ENCODE assay signal across 23 cellular contexts in the genomic region with DNA sequence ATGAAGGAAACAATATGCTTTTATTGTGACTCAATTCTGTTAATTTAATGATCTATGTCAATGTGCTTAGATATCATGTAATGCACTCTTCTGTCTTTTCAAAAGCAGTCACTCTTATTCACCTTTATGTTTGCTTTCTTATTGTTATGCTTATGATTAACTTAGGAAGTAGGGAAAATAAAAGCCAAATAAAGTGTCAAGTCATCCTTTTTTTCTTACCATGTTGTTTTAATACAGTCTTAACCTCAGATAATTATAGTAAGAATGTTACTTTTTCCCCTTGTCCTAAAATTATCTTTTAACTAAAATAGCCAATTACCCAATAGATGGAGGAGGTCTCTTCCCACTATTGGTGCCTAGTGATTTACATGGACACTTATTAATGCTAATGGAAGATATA.
"Had no signal": no experiment of that assay in that cellular context is flagged by ENCODE, and none has a peak within 500 bp of the region (broad histone marks: within the 10 kb centered on the region; RNA-seq: fewer than 3 reads in every experiment).

No MANE protein-coding gene starts in this region.

- FAIRE-seq: frontal cortex had no signal

- H3K4me1 Mint-ChIP-seq: immature natural killer cell; naive thymus-derived CD8-positive, alpha-beta T cell; nephron progenitor cell; stimulated activated effector memory CD8-positive, alpha-beta T cell treated with anti-CD3 and anti-CD28 coated beads, Interleukin-12 subunit alpha, Interleukin-12 subunit beta, amount 100 ng/mL, for 72 hours had no signal

- H3K9me3 ChIP-seq: lower lobe of right lung, prostate gland, right atrium auricular region, sigmoid colon, testis, tibial artery had no signal

- ATAC-seq: left ventricle myocardium superior; lower lobe of right lung; naive thymus-derived CD8-positive, alpha-beta T cell; stimulated activated effector memory CD8-positive, alpha-beta T cell treated with anti-CD3 and anti-CD28 coated beads, Interleukin-12 subunit alpha, Interleukin-12 subunit beta, amount 100 ng/mL, for 72 hours; stimulated activated naive CD8-positive, alpha-beta T cell treated with anti-CD3 and anti-CD28 coated beads, Interleukin-15, Interleukin-2, amounts not matched to agents 100 U/mL and 50 U/mL, for 24 hours had no signal

- H3K9me3 Mint-ChIP-seq: type B pancreatic cell had no signal

- H3K4me3 ChIP-seq: dorsolateral prefrontal cortex, lower lobe of right lung, prostate gland, right atrium auricular region, sigmoid colon, testis, tibial artery had no signal

- H3K4me3 Mint-ChIP-seq: immature natural killer cell; naive thymus-derived CD8-positive, alpha-beta T cell; nephron progenitor cell; stimulated activated effector memory CD8-positive, alpha-beta T cell treated with anti-CD3 and anti-CD28 coated beads, Interleukin-12 subunit alpha, Interleukin-12 subunit beta, amount 100 ng/mL, for 72 hours; type B pancreatic cell had no signal

- H3K27ac Mint-ChIP-seq: immature natural killer cell; naive thymus-derived CD8-positive, alpha-beta T cell; nephron progenitor cell; stimulated activated effector memory CD8-positive, alpha-beta T cell treated with anti-CD3 and anti-CD28 coated beads, Interleukin-12 subunit alpha, Interleukin-12 subunit beta, amount 100 ng/mL, for 72 hours; type B pancreatic cell had no signal

- H3K27ac ChIP-seq: dorsolateral prefrontal cortex, lower lobe of right lung, prostate gland, right atrium auricular region, sigmoid colon, testis, tibial artery had no signal

- H3K27me3 Mint-ChIP-seq: naive thymus-derived CD8-positive, alpha-beta T cell had no signal

- H3K27me3 ChIP-seq: right atrium auricular region, sigmoid colon, testis, tibial artery had no signal

- H3K4me1 ChIP-seq: lower lobe of right lung, prostate gland, right atrium auricular region, sigmoid colon, testis, tibial artery had no signal

- H3K36me3 Mint-ChIP-seq: immature natural killer cell; stimulated activated effector memory CD8-positive, alpha-beta T cell treated with anti-CD3 and anti-CD28 coated beads, Interleukin-12 subunit alpha, Interleukin-12 subunit beta, amount 100 ng/mL, for 72 hours had no signal

- DNase-seq: dorsolateral prefrontal cortex; effector CD4-positive, alpha-beta T cell; hypothalamus; immature natural killer cell; islet precursor cell; kidney glomerular epithelial cell; left ventricle myocardium superior; lower lobe of right lung; naive thymus-derived CD8-positive, alpha-beta T cell; nephron progenitor cell; nucleus accumbens; sigmoid colon; stimulated activated CD4-positive, alpha-beta T cell treated with anti-CD3 and anti-CD28 coated beads, Interleukin-2, amount 100 ng/mL, for 24 hours; stimulated activated CD4-positive, alpha-beta T cell treated with anti-CD3 and anti-CD28 coated beads, Interleukin-4, amount 100 ng/mL, for 24 hours; stimulated activated naive CD8-positive, alpha-beta T cell treated with anti-CD3 and anti-CD28 coated beads, Interleukin-15, Interleukin-2, amounts not matched to agents 100 U/mL and 50 U/mL, for 24 hours; substantia nigra; testis; tibial artery had no signal

- H3K36me3 ChIP-seq: lower lobe of right lung, prostate gland, right atrium auricular region, sigmoid colon, tibial artery had no signal
